Comparison of ENCODE assay signal across 12 cellular contexts in the genomic region with DNA sequence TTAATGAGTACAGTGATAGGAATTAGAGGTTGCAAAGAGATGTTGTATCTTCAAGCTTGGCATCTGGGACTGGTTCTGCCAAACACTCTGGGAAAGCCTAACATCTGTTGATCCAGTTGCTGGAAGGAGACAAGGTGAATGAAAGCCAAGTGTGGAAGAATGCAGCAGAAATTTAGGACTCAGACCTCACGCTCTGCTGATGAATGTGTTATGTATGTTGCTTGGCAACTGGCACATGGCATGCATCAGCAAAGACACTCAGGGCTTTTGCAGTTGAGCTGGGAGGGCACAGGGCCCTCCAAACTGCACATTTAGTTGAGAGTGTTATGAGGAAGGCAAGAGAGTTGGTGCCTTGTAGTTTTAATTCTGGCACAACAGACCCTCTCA.
DNase-seq lines count a peak whose midpoint lies in the region; ATAC-seq and TF ChIP-seq lines count a peak whose summit lies in the region.
"Had no signal": no experiment of that assay in that cellular context is flagged by ENCODE, and none has a peak within 500 bp of the region (broad histone marks: within the 10 kb centered on the region; RNA-seq: fewer than 3 reads in every experiment).

No MANE protein-coding gene starts in this region.

- H3K9me3 ChIP-seq in lung (ENCODE audit: control insufficient read depth in 2 of 2, insufficient read depth in 1 of 2, low read length in 1 of 2) (no peaks in the 10 kb centered on the region), vagina (no peaks in the 10 kb centered on the region)
- H3K9me3 ChIP-seq: ascending aorta, BE2C had no signal

- WGBS in lung, 2 donors, result 45 to 97% methylated on average over 1 of the region's 1 CpG

- H3K4me1 Mint-ChIP-seq in chondrocyte (ENCODE audit: low read depth), result peaks cover 14% of the 10 kb centered on the region
- H3K4me1 Mint-ChIP-seq in stimulated activated effector memory CD8-positive, alpha-beta T cell treated with anti-CD3 and anti-CD28 coated beads, Interleukin-12 subunit alpha, Interleukin-12 subunit beta, amount 100 ng/mL, for 72 hours, result no peaks in the 10 kb centered on the region

- peak; percentile 38 for ATAC-seq in lung (ENCODE audit: insufficient read depth, low FRiP score)
- no peak for ATAC-seq in stimulated activated effector memory CD8-positive, alpha-beta T cell treated with anti-CD3 and anti-CD28 coated beads, Interleukin-12 subunit alpha, Interleukin-12 subunit beta, amount 100 ng/mL, for 72 hours
- ATAC-seq in left lobe of liver, result no peak

- no peaks in the 10 kb centered on the region for H3K36me3 Mint-ChIP-seq in chondrocyte (ENCODE audit: low read depth)
- H3K36me3 Mint-ChIP-seq in stimulated activated effector memory CD8-positive, alpha-beta T cell treated with anti-CD3 and anti-CD28 coated beads, Interleukin-12 subunit alpha, Interleukin-12 subunit beta, amount 100 ng/mL, for 72 hours, result no peaks in the 10 kb centered on the region

- TF ChIP-seq CTCF in chondrocyte (IDR thresholded peaks at IDR 0.05) (no peak), lung (IDR thresholded peaks at IDR 0.05; ENCODE audit: control extremely low read depth, extremely low read depth) (no peak), vagina (IDR thresholded peaks at IDR 0.05) (no peak)

- intact Hi-C loops in vagina (cut with DNase I), result no loop called here

- no peaks in the 10 kb centered on the region for H3K27me3 Mint-ChIP-seq in chondrocyte (ENCODE audit: low read depth)

- no peak overlapping the region for H3K4me3 Mint-ChIP-seq in chondrocyte (ENCODE audit: unreplicated experiment)
- H3K4me3 Mint-ChIP-seq in stimulated activated effector memory CD8-positive, alpha-beta T cell treated with anti-CD3 and anti-CD28 coated beads, Interleukin-12 subunit alpha, Interleukin-12 subunit beta, amount 100 ng/mL, for 72 hours, result no peak overlapping the region

- H3K9me3 Mint-ChIP-seq in chondrocyte (ENCODE audit: low read depth), result no peaks in the 10 kb centered on the region
- no peaks in the 10 kb centered on the region for H3K9me3 Mint-ChIP-seq in stimulated activated effector memory CD8-positive, alpha-beta T cell treated with anti-CD3 and anti-CD28 coated beads, Interleukin-12 subunit alpha, Interleukin-12 subunit beta, amount 100 ng/mL, for 72 hours

- DNase-seq in NCI-H345 (lab: John Stamatoyannopoulos, UW) (peak; percentile 60), NCI-H345 treated with DMSO at 0.1 percent for 48 hours (lab: John Stamatoyannopoulos, UW; ENCODE audit: unreplicated experiment) (no peak), chondrocyte (ENCODE audit: low spot score) (no peak), lung (ENCODE audit: low spot score) (no peak), vagina (ENCODE audit: extremely low spot score in 2 of 2) (no peak), superior temporal gyrus (ENCODE audit: extremely low spot score) (no peak), left lobe of liver (ENCODE audit: low spot score) (no peak)
- DNase-seq in stimulated activated effector memory CD8-positive, alpha-beta T cell treated with anti-CD3 and anti-CD28 coated beads, Interleukin-12 subunit alpha, Interleukin-12 subunit beta, amount 100 ng/mL, for 72 hours (ENCODE audit: low spot score in 2 of 2), result no peak
- DNase-seq: activated CD4-positive, alpha-beta T cell treated with anti-CD3 and anti-CD28 coated beads for 4 hours had no signal

- H3K27me3 ChIP-seq in lung (ENCODE audit: control insufficient read depth, insufficient read depth) (no peaks in the 10 kb centered on the region), vagina (no peaks in the 10 kb centered on the region)
- H3K27me3 ChIP-seq: ascending aorta, BE2C had no signal

- no peak for TF ChIP-seq POLR2A in vagina (IDR thresholded peaks at IDR 0.05)

- H3K4me3 ChIP-seq in lung (no peak overlapping the region), vagina (no peak overlapping the region)
- H3K4me3 ChIP-seq: ascending aorta, PC-9 had no signal

- peak overlapping the region; percentile 74 for H3K27ac Mint-ChIP-seq in chondrocyte (ENCODE audit: unreplicated experiment)
- H3K27ac Mint-ChIP-seq in stimulated activated effector memory CD8-positive, alpha-beta T cell treated with anti-CD3 and anti-CD28 coated beads, Interleukin-12 subunit alpha, Interleukin-12 subunit beta, amount 100 ng/mL, for 72 hours, result no peak overlapping the region

- H3K27ac ChIP-seq in lung (ENCODE audit: low read depth in 1 of 2, low read length in 1 of 2) (peak overlapping the region in 1 of 2 donors; percentile 24), vagina (peak overlapping the region; percentile 63)
- H3K27ac ChIP-seq: PC-9 had no signal

- no peaks in the 10 kb centered on the region for H3K36me3 ChIP-seq in lung (ENCODE audit: control insufficient read depth in 2 of 2, insufficient read depth in 2 of 2, low read length in 2 of 2)
- H3K36me3 ChIP-seq in vagina, result no peaks in the 10 kb centered on the region
- H3K36me3 ChIP-seq: ascending aorta, BE2C had no signal

- H3K4me1 ChIP-seq in lung (ENCODE audit: control insufficient read depth in 2 of 2, insufficient read depth in 2 of 2, low read length in 2 of 2), result peaks cover 3 to 5% of the 10 kb centered on the region in 2 donors
- H3K4me1 ChIP-seq in vagina, result peaks cover 42% of the 10 kb centered on the region
